ENCODE assay signal across 28 cellular contexts in genomic region chr3:179955798-179956197, GRCh38.
DNase-seq lines count a peak whose midpoint lies in the region; ATAC-seq, FAIRE-seq and TF ChIP-seq lines count a peak whose summit lies in the region.
"Had no signal": no experiment of that assay in that cellular context is flagged by ENCODE, and none has a peak within 500 bp of the region (broad histone marks: within the 10 kb centered on the region; RNA-seq: fewer than 3 reads in every experiment).

No MANE protein-coding gene starts in this region.

- peaks cover 8 to 9% (median 8%) of the 10 kb centered on the region in 3 donors for H3K4me1 Mint-ChIP-seq in T-cell

- H3K4me1 ChIP-seq in DOHH2 (ENCODE audit: control insufficient read depth, low read length) (peaks cover 52% of the 10 kb centered on the region), GM12878 (ENCODE audit: control insufficient read depth, insufficient read depth, low read length) (peaks cover 21% of the 10 kb centered on the region), aorta (ENCODE audit: control insufficient read depth in 1 of 2, insufficient read depth in 2 of 2, low read length in 2 of 2) (no peaks in the 10 kb centered on the region)
- H3K4me1 ChIP-seq: body of pancreas, testis had no signal

- H3K9me3 ChIP-seq in DOHH2 (ENCODE audit: control insufficient read depth, insufficient read depth, low read length) = peaks cover 3% of the 10 kb centered on the region; the same call in 1 of the 2 replicates
- peaks cover 3% of the 10 kb centered on the region; the same call in 2 of the 3 replicates for H3K9me3 ChIP-seq in GM12878 (replicated peaks; ENCODE audit: control insufficient read depth, insufficient read depth, low read length)
- H3K9me3 ChIP-seq in aorta (ENCODE audit: control insufficient read depth, low read length) = peaks cover 1% of the 10 kb centered on the region
- H3K9me3 ChIP-seq: body of pancreas, testis had no signal

- H3K27me3 ChIP-seq in DOHH2 (ENCODE audit: control insufficient read depth, low read length) = peaks cover 78% of the 10 kb centered on the region
- H3K27me3 ChIP-seq in HL-60 (ENCODE audit: insufficient read depth, poor library complexity, severe bottlenecking) = no peaks in the 10 kb centered on the region
- H3K27me3 ChIP-seq in GM12878 (replicated peaks in 1 of 2; ENCODE audit: control insufficient read depth in 2 of 2, insufficient read depth in 2 of 2, low read length in 1 of 2) = no peaks in the 10 kb centered on the region
- no peaks in the 10 kb centered on the region for H3K27me3 ChIP-seq in aorta (ENCODE audit: control insufficient read depth in 1 of 2, insufficient read depth in 2 of 2, low read length in 1 of 2)
- H3K27me3 ChIP-seq: body of pancreas, testis had no signal

- H3K36me3 Mint-ChIP-seq in T-cell = no peaks in the 10 kb centered on the region
- H3K36me3 Mint-ChIP-seq: CD14-positive monocyte had no signal

- CTCF ChIA-PET in GM12878 (lab: Yijun Ruan, JAX) = interaction anchor here (2.0 to 3.2 kb wide), 3 partner anchors 26 to 73 kb away, joined by 4 to 14 read pairs (median 10); no protein-coding TSS in a partner anchor
- CTCF ChIA-PET in T-cell (lab: Charles Lee) = no interaction called here

- WGBS in GM12878 (ENCODE audit: insufficient coverage, insufficient replicate concordance, low lambda C conversion rate, missing lambda C conversion rate) = 62% methylated on average over 3 of the region's 3 CpGs
- WGBS in aorta, 2 donors = 39% methylated on average over 3 of the region's 3 CpGs

- peaks cover 12 to 21% of the 10 kb centered on the region in 2 donors for H3K27me3 Mint-ChIP-seq in T-cell

- TF ChIP-seq CTCF in DOHH2 (IDR thresholded peaks at IDR 0.05; ENCODE audit: low read depth, low read length, poor library complexity, severe bottlenecking) (no peak), HL-60 (IDR thresholded peaks at IDR 0.05; ENCODE audit: insufficient read depth, low read length) (no peak), GM12878 (IDR thresholded peaks at IDR 0.05 in 2 of 3, conservative IDR thresholded peaks at IDR 0.05 in 1 of 3; ENCODE audit: control insufficient read depth in 2 of 3, extremely low read depth in 1 of 3, insufficient read depth in 1 of 3, low read depth in 3 of 3, low read length in 3 of 3) (no peak)

- no peak overlapping the region for H2AFZ ChIP-seq in GM12878 (ENCODE audit: control insufficient read depth, low read depth, low read length)

- no peaks in the 10 kb centered on the region for H3K9me2 ChIP-seq in DOHH2 (replicated peaks; ENCODE audit: control insufficient read depth, low read length)

- in situ Hi-C loops in GM12878 (cut with MboI) = loop anchor here (25.0 kb wide), 2 partner anchors 893 to 1443 kb away; partner anchors contain the start of gene ZMAT3

- H3K79me2 ChIP-seq in DOHH2 (ENCODE audit: control insufficient read depth, low read length) = no peaks in the 10 kb centered on the region
- H3K79me2 ChIP-seq in GM12878 (ENCODE audit: control insufficient read depth, insufficient read depth, low read length) = no peaks in the 10 kb centered on the region

- BruUV-seq in GM12878 (replicated peaks; lab: Mats Ljungman, UMichigan) = no TSS peak

- no peaks in the 10 kb centered on the region for H3K9me3 Mint-ChIP-seq in T-cell
- H3K9me3 Mint-ChIP-seq: T-helper 1 cell treated with Interleukin-12 subunit alpha and Interleukin-12 subunit beta and Interleukin-4 antibody, amounts not matched to agents 30 μg/mL and 1 μg/mL, for 36 hours had no signal

- H3K4me3 ChIP-seq in DOHH2 (ENCODE audit: low read length) (peak overlapping the region; percentile 46), HL-60 (replicated peaks; ENCODE audit: insufficient read depth, low read length) (no peak overlapping the region), GM12878 (0 out of 2 replicates have a peak overlapping the region, but pooled peaks have one; percentile 2), aorta (ENCODE audit: low read length in 2 of 2) (no peak overlapping the region)
- H3K4me3 ChIP-seq: body of pancreas, testis had no signal

- H3K4me3 Mint-ChIP-seq in T-cell = no peak overlapping the region
- H3K4me3 Mint-ChIP-seq: activated T-helper 1 cell treated with anti-CD3 and anti-CD28 coated beads, Interleukin-12 subunit alpha, Interleukin-12 subunit beta, Interleukin-2, Interleukin-4 antibody, amounts not matched to agents 30 ng/mL and 10 ng/mL and 1 ng/mL, durations not matched to agents 14 hours and 24 hours and 36 hours; CD14-positive monocyte; H9; stimulated activated naive CD8-positive, alpha-beta T cell treated with anti-CD3 and anti-CD28 coated beads, Interleukin-15, Interleukin-2, amounts not matched to agents 100 ng/mL and 50 ng/mL, for 24 hours; T-helper 1 cell treated with Interleukin-12 subunit alpha and Interleukin-12 subunit beta and Interleukin-4 antibody, amounts not matched to agents 30 μg/mL and 1 μg/mL, for 36 hours had no signal

- ATAC-seq in GM12878 (no peak), aorta (ENCODE audit: low FRiP score) (no peak), HG03196 (IDR thresholded peaks at IDR 0.05; ENCODE audit: unreplicated experiment) (no peak), T-cell (replicated peaks in 1 of 4) (no peak)
- ATAC-seq: activated CD4-positive, CD25-positive, alpha-beta regulatory T cell treated with anti-CD3 and anti-CD28 coated beads, Interleukin-2, amount 50 U/mL, for 24 hours; body of pancreas; HepG2; right cardiac atrium had no signal

- H3K27ac ChIP-seq in DOHH2 (ENCODE audit: low read depth, low read length) (no peak overlapping the region), HL-60 (replicated peaks) (peak overlapping the region; percentile 83), GM12878 (ENCODE audit: control insufficient read depth, insufficient read depth) (peak overlapping the region; percentile 70), aorta (ENCODE audit: low read depth in 1 of 2, low read length in 2 of 2) (no peak overlapping the region)
- H3K27ac ChIP-seq: body of pancreas, testis had no signal

- SMC1A ChIA-PET in GM12878 (lab: Charles Lee; ENCODE audit: uncharacterized antibody, unreplicated experiment) = interaction anchor here (0.6 to 2.7 kb wide), 9 partner anchors 9 to 144 kb away, joined by 3 to 37 read pairs (median 4); no protein-coding TSS in a partner anchor

- H3K4me2 ChIP-seq in DOHH2 (ENCODE audit: low read length) (peak overlapping the region; percentile 65), GM12878 (ENCODE audit: control insufficient read depth, insufficient read depth) (peak overlapping the region; percentile 75)

- POLR2A ChIA-PET in GM12878 (lab: Charles Lee) = interaction anchor here (2.9 kb wide), 1 partner anchor 12 kb away, joined by 17 read pairs; no protein-coding TSS in a partner anchor
- POLR2A ChIA-PET in T-cell (lab: Charles Lee) = no interaction called here

- H4K20me1 ChIP-seq in DOHH2 (ENCODE audit: control insufficient read depth, insufficient read depth, low read depth, low read length) = no peaks in the 10 kb centered on the region
- no peaks in the 10 kb centered on the region for H4K20me1 ChIP-seq in GM12878 (ENCODE audit: control insufficient read depth, insufficient read depth)

- H3K9ac ChIP-seq in GM12878 (ENCODE audit: control insufficient read depth, insufficient read depth, low read length) = no peak overlapping the region

- no peak overlapping the region for H3K27ac Mint-ChIP-seq in T-cell
- H3K27ac Mint-ChIP-seq: activated T-helper 1 cell treated with anti-CD3 and anti-CD28 coated beads, Interleukin-12 subunit alpha, Interleukin-12 subunit beta, Interleukin-2, Interleukin-4 antibody, amounts not matched to agents 30 ng/mL and 10 ng/mL and 1 ng/mL, durations not matched to agents 14 hours and 24 hours and 36 hours; CD14-positive monocyte; H9; stimulated activated naive CD8-positive, alpha-beta T cell treated with anti-CD3 and anti-CD28 coated beads, Interleukin-15, Interleukin-2, amounts not matched to agents 100 ng/mL and 50 ng/mL, for 24 hours; T-helper 1 cell treated with Interleukin-12 subunit alpha and Interleukin-12 subunit beta and Interleukin-4 antibody, amounts not matched to agents 30 μg/mL and 1 μg/mL, for 36 hours had no signal

- no peak for TF ChIP-seq POLR2A in GM12878 (IDR thresholded peaks at IDR 0.05; ENCODE audit: low read depth, low read length)

- no peak for TF ChIP-seq RAD21 in GM12878 (IDR thresholded peaks at IDR 0.05; ENCODE audit: insufficient read depth, low read depth, low read length)

- intact Hi-C loops in GM12878 (cut with micrococcal nuclease; ENCODE audit: unreplicated experiment) = loop anchor here (1.0 to 10.0 kb wide), 4 partner anchors 26 to 309 kb away; partner anchors contain the start of gene PEX5L
- intact Hi-C loops in aorta (cut with DNase I) = no loop called here

- RAD21 ChIA-PET in GM12878 (lab: Charles Lee; ENCODE audit: unreplicated experiment) = interaction anchor here (1.4 to 3.2 kb wide), 4 partner anchors 12 to 70 kb away, joined by 6 to 22 read pairs (median 16); no protein-coding TSS in a partner anchor

- H3K36me3 ChIP-seq in DOHH2 (ENCODE audit: control insufficient read depth, low read length) = no peaks in the 10 kb centered on the region
- H3K36me3 ChIP-seq in GM12878 (ENCODE audit: control insufficient read depth in 2 of 2, insufficient read depth in 2 of 2, low read length in 1 of 2) = no peaks in the 10 kb centered on the region
- no peaks in the 10 kb centered on the region for H3K36me3 ChIP-seq in aorta (ENCODE audit: control insufficient read depth in 1 of 2, insufficient read depth in 2 of 2, low read length in 1 of 2)

- FAIRE-seq in GM12878 (lab: Jason Lieb, UNC) = no peak
- FAIRE-seq: frontal cortex, HepG2 had no signal

- H3F3A ChIP-seq in DOHH2 (ENCODE audit: control insufficient read depth, insufficient read depth) = peaks cover 4% of the 10 kb centered on the region; the same call in 1 of the 2 replicates

- TF ChIP-seq EP300 in GM12878 (IDR thresholded peaks at IDR 0.05; ENCODE audit: borderline replicate concordance in 1 of 2, control insufficient read depth in 1 of 2, low read depth in 2 of 2, low read length in 2 of 2) = no peak

- no peak for DNase-seq in HL-60 (ENCODE audit: low read depth in 1 of 2, low spot score in 1 of 2)
- peak; percentile 13 for DNase-seq in NCI-H69 (lab: John Stamatoyannopoulos, UW)
- DNase-seq in GM12878 (ENCODE audit: low read depth, low spot score) = no peak
- no peak for DNase-seq in aorta
- DNase-seq in stimulated activated CD4-positive, alpha-beta T cell treated with anti-CD3 and anti-CD28 coated beads, Interleukin-4, amount 100 ng/mL, for 1 hour = no peak
- no peak for DNase-seq in T-cell
- DNase-seq: activated CD4-positive, alpha-beta T cell treated with anti-CD3 and anti-CD28 coated beads, Interleukin-2, amount 50 U/mL, for 4 hours; activated CD8-positive, alpha-beta memory T cell treated with anti-CD3 and anti-CD28 coated beads, Interleukin-2, amount 50 U/mL, for 48 hours; activated naive CD4-positive, alpha-beta T cell treated with Interleukin-2 at 50 U/mL for 16 hours; body of pancreas; DMS79; H9; NCI-H1105 treated with DMSO at 0.1 percent for 48 hours; NCI-H187 treated with DMSO at 0.1 percent for 48 hours; NCI-H2171; NCI-H510A; right cardiac atrium; stimulated activated CD4-positive, alpha-beta T cell treated with anti-CD3 and anti-CD28 coated beads, Interleukin-1b, Interleukin-23, amount 100 ng/mL, for 48 hours; testis had no signal

Comparison
In these comparisons a context has a peak if more than half of its experiments do, and no peak if none do; other contexts are left out.
1. H3K27ac ChIP-seq: peak in HL-60 (single experiment) and GM12878 (single experiment); none in DOHH2 (single experiment) and aorta (0 of 2).
2. H3K4me3 ChIP-seq: peak in DOHH2 (single experiment) and GM12878 (single experiment); none in HL-60 (single experiment) and aorta (0 of 2).